8 cellular contexts compared by ENCODE assay signal in genomic region chr1:44810101-44810761, GRCh38. TPM values are rescaled to one million over a fixed set of nuclear protein-coding genes. Genes with fewer than 3 reads are reported as not detected.
A peak's percentile ranks its signal among the peaks of the same experiment; 100 is the strongest.
DNase-seq lines count a peak whose midpoint lies in the region; ATAC-seq lines count a peak whose summit lies in the region.

No MANE protein-coding gene starts in this region.

- H3K27me3 Mint-ChIP-seq in activated T-helper 17 cell treated with anti-CD3 and anti-CD28 coated beads, Interleukin-2, amount 50 U/mL, for 72 hours, result no peaks in the 10 kb centered on the region

- DNase-seq in NCI-H2029 (lab: John Stamatoyannopoulos, UW) (peak; percentile 31), NCI-H2029 treated with DMSO at 0.1 percent for 48 hours (lab: John Stamatoyannopoulos, UW) (no peak), cardiac septum (ENCODE audit: low spot score) (peak; percentile 74), NCI-H2227 treated with DMSO at 0.1 percent for 48 hours (lab: John Stamatoyannopoulos, UW) (no peak), GM19240 (ENCODE audit: insufficient read length, low spot score) (no peak)

- peak; percentile 3 for ATAC-seq in activated T-helper 17 cell treated with anti-CD3 and anti-CD28 coated beads, Interleukin-2, amount 50 U/mL, for 72 hours (replicated peaks)
- no peak for ATAC-seq in HG02938 (IDR thresholded peaks at IDR 0.05; ENCODE audit: unreplicated experiment)

- H3K4me3 ChIP-seq in skin epidermis, result no peak overlapping the region

- intact Hi-C loops in cardiac septum (cut with DNase I), result no loop called here

- no peaks in the 10 kb centered on the region for H3K9me3 Mint-ChIP-seq in activated T-helper 17 cell treated with anti-CD3 and anti-CD28 coated beads, Interleukin-2, amount 50 U/mL, for 72 hours

- H3K27ac ChIP-seq in skin epidermis, result peak overlapping the region; percentile 43 to 100 (median 97)

- H3K4me1 Mint-ChIP-seq in activated T-helper 17 cell treated with anti-CD3 and anti-CD28 coated beads, Interleukin-2, amount 50 U/mL, for 72 hours, result peaks cover 42% of the 10 kb centered on the region

- H3K4me3 Mint-ChIP-seq in activated T-helper 17 cell treated with anti-CD3 and anti-CD28 coated beads, Interleukin-2, amount 50 U/mL, for 72 hours, result peak overlapping the region; percentile 91

- peaks cover 95% of the 10 kb centered on the region for H3K36me3 Mint-ChIP-seq in activated T-helper 17 cell treated with anti-CD3 and anti-CD28 coated beads, Interleukin-2, amount 50 U/mL, for 72 hours (ENCODE audit: low read depth)

- H3K27ac Mint-ChIP-seq in activated T-helper 17 cell treated with anti-CD3 and anti-CD28 coated beads, Interleukin-2, amount 50 U/mL, for 72 hours, result peak overlapping the region; percentile 99

RNA-seq across cellular contexts. Expression of gene BTBD19, which starts 1.9 kb away (rescaled TPM):
- total RNA-seq in activated T-helper 17 cell treated with anti-CD3 and anti-CD28 coated beads, Interleukin-2, amount 50 U/mL, for 72 hours, result 10 to 100 TPM; 15.9 to 62.7 TPM
- total RNA-seq in cardiac septum, result 4.4 TPM

RNA-seq across cellular contexts. Expression of gene DYNLT4, which starts 3.1 kb away (rescaled TPM):
- 1 to 10 TPM in 1 of 2 donors, under 1 TPM in 1; 0.56 to 1.2 TPM for total RNA-seq in activated T-helper 17 cell treated with anti-CD3 and anti-CD28 coated beads, Interleukin-2, amount 50 U/mL, for 72 hours
- not detected for total RNA-seq in cardiac septum

RNA-seq across cellular contexts. Expression of gene PLK3, which starts 10.1 kb away (rescaled TPM):
- total RNA-seq in activated T-helper 17 cell treated with anti-CD3 and anti-CD28 coated beads, Interleukin-2, amount 50 U/mL, for 72 hours, result 10 to 100 TPM; 58.7 to 92.0 TPM
- 8.4 TPM for total RNA-seq in cardiac septum

RNA-seq across cellular contexts. Expression of gene BEST4, which starts 22.3 kb away (rescaled TPM):
- total RNA-seq in activated T-helper 17 cell treated with anti-CD3 and anti-CD28 coated beads, Interleukin-2, amount 50 U/mL, for 72 hours, result 1 to 10 TPM in 1 of 2 donors, under 1 TPM in 1; 0.97 to 2.0 TPM
- 0.11 TPM for total RNA-seq in cardiac septum

RNA-seq across cellular contexts. Expression of gene PTCH2, which starts 32.8 kb away (rescaled TPM):
- total RNA-seq in activated T-helper 17 cell treated with anti-CD3 and anti-CD28 coated beads, Interleukin-2, amount 50 U/mL, for 72 hours, result 1 to 10 TPM in 1 of 2 donors, under 1 TPM in 1; 0.64 to 1.1 TPM
- total RNA-seq in cardiac septum, result 0.35 TPM

Comparison
In these comparisons a context has a peak if more than half of its experiments do, and no peak if none do; other contexts are left out.
1. DNase-seq: peak in NCI-H2029 (single experiment) and cardiac septum (single experiment); none in NCI-H2029 treated with DMSO at 0.1 percent for 48 hours (single experiment), NCI-H2227 treated with DMSO at 0.1 percent for 48 hours (single experiment) and GM19240 (single experiment).